ENCODE assay signal across 1 cellular context in the genomic region with DNA sequence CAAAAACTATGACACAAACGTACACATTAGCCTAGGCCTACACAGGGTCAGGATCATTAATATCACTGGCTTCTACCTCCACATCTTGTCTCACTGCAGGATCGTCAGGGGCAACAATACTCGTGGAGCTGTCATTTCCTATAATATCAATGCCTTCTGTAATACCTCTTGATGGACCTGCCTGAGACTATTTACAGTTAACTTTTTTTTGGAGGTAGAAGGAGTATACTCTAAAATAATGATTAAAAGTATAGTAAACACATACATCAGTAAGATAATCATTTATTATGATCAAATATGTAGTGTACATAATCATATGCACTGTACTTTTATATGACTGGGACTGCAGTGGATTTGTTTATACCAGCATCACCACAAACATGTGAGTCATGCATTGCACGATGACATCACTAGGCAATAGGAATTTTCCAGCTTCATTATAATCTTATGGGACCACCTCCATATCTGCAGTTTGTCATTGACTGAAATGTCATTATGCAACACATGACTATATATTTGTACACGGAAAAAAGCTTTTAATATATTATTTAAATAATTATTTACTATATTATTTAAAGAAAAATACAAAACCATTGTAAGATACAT.
TF ChIP-seq lines count a peak whose summit lies in the region.

No MANE protein-coding gene starts in this region.

TF ChIP-seq in HCT116, 20 proteins besides CTCF, POLR2A, EP300 and RAD21 (continued from another document):
- TF ChIP-seq ATF3 (IDR thresholded peaks at IDR 0.05), result peak; percentile 35; the same call in 1 of the 2 replicates
